In genomic region chr12:89950421-89950820, GRCh38 we compare ENCODE assay signal across 9 cellular contexts.
A peak's percentile ranks its signal among the peaks of the same experiment; 100 is the strongest.
DNase-seq lines count a peak whose midpoint lies in the region; ATAC-seq and TF ChIP-seq lines count a peak whose summit lies in the region.
"Had no signal": no experiment of that assay in that cellular context is flagged by ENCODE, and none has a peak within 500 bp of the region (broad histone marks: within the 10 kb centered on the region; RNA-seq: fewer than 3 reads in every experiment).

No MANE protein-coding gene starts in this region.

- no peaks in the 10 kb centered on the region; the same call in none of the 2 replicates for H3K27me3 Mint-ChIP-seq in HFFc6 (ENCODE audit: insufficient read depth)
- H3K27me3 Mint-ChIP-seq in naive thymus-derived CD8-positive, alpha-beta T cell = no peaks in the 10 kb centered on the region

- H3K27me3 ChIP-seq in Peyer's patch = no peaks in the 10 kb centered on the region
- H3K27me3 ChIP-seq in testis = no peaks in the 10 kb centered on the region

- H3K9me3 ChIP-seq in Peyer's patch (no peaks in the 10 kb centered on the region), testis (no peaks in the 10 kb centered on the region)

- POLR2A ChIA-PET in naive thymus-derived CD8-positive, alpha-beta T cell (lab: Charles Lee) = interaction anchor here (1.3 to 5.5 kb wide), 3 partner anchors 69 to 241 kb away, joined by 4 to 43 read pairs (median 14); partner anchors contain the start of gene ATP2B1

- H3K4me3 Mint-ChIP-seq in HFFc6 = no peak overlapping the region
- H3K4me3 Mint-ChIP-seq in naive thymus-derived CD8-positive, alpha-beta T cell = peak overlapping the region in 9 of 10 donors; percentile 13 to 80 (median 48)

- peaks cover 58% of the 10 kb centered on the region for H3K4me1 Mint-ChIP-seq in HFFc6 (ENCODE audit: low read depth)
- peaks cover 12 to 55% (median 46%) of the 10 kb centered on the region in 4 donors for H3K4me1 Mint-ChIP-seq in naive thymus-derived CD8-positive, alpha-beta T cell

- DNase-seq in HFFc6 (no peak), Peyer's patch (no peak), Right ventricle myocardium superior (no peak), anterior cingulate cortex (lab: John Stamatoyannopoulos, UW) (no peak), testis (no peak)
- peak in 2 of 10 donors; percentile 16 to 24 for DNase-seq in naive thymus-derived CD8-positive, alpha-beta T cell
- DNase-seq: NCI-H1694 treated with DMSO at 0.1 percent for 48 hours had no signal

- H3K4me1 ChIP-seq in Peyer's patch (peaks cover 0 to 35% (median 16%) of the 10 kb centered on the region in 4 donors), testis (peaks cover 8% of the 10 kb centered on the region)

- no peaks in the 10 kb centered on the region for H3K36me3 ChIP-seq in Peyer's patch
- no peaks in the 10 kb centered on the region for H3K36me3 ChIP-seq in testis (ENCODE audit: low read depth, missing control alignments)

- 27 to 35% methylated on average over 1 of the region's 1 CpG for WGBS in testis, 2 donors

- ATAC-seq in GM18519 (IDR thresholded peaks at IDR 0.05; ENCODE audit: low FRiP score, unreplicated experiment) (peak; percentile 36), Right ventricle myocardium superior (ENCODE audit: poor library complexity) (no peak), esophagus mucosa (no peak)
- peak; percentile 34 to 57 for ATAC-seq in naive thymus-derived CD8-positive, alpha-beta T cell

- intact Hi-C loops in Right ventricle myocardium superior (cut with DNase I) = loop anchor here (5.0 kb wide), 1 partner anchor 48 kb away; no protein-coding TSS in a partner anchor
- intact Hi-C loops in testis (cut with DNase I; ENCODE audit: low total_unique reads) = no loop called here

- H3K27ac Mint-ChIP-seq in HFFc6 = peak overlapping the region; percentile 94
- peak overlapping the region; percentile 77 to 96 (median 92) for H3K27ac Mint-ChIP-seq in naive thymus-derived CD8-positive, alpha-beta T cell

- H3K9me3 Mint-ChIP-seq in HFFc6 = no peaks in the 10 kb centered on the region
- H3K9me3 Mint-ChIP-seq in naive thymus-derived CD8-positive, alpha-beta T cell = peaks cover 0 to 1% (median 0%) of the 10 kb centered on the region in 9 donors

- TF ChIP-seq CTCF in HFFc6 (IDR thresholded peaks at IDR 0.05) (no peak), Peyer's patch (IDR thresholded peaks at IDR 0.05) (no peak), testis (IDR thresholded peaks at IDR 0.05) (no peak)

- H3K36me3 Mint-ChIP-seq in HFFc6 (ENCODE audit: low read depth) = no peaks in the 10 kb centered on the region
- no peaks in the 10 kb centered on the region for H3K36me3 Mint-ChIP-seq in naive thymus-derived CD8-positive, alpha-beta T cell

- TF ChIP-seq POLR2A in Peyer's patch (IDR thresholded peaks at IDR 0.05) (no peak), testis (IDR thresholded peaks at IDR 0.05) (no peak)

- H3K4me3 ChIP-seq in Peyer's patch (no peak overlapping the region), testis (no peak overlapping the region)

- H3K27ac ChIP-seq in Peyer's patch = peak overlapping the region; percentile 13 to 78 (median 44)
- no peak overlapping the region for H3K27ac ChIP-seq in testis

Comparison
In these comparisons a context has a peak if more than half of its experiments do, and no peak if none do; other contexts are left out.
1. ATAC-seq: peak in GM18519 (single experiment) and naive thymus-derived CD8-positive, alpha-beta T cell (2 of 2); none in Right ventricle myocardium superior (single experiment) and esophagus mucosa (single experiment).
2. H3K27ac ChIP-seq: peak in Peyer's patch (4 of 4); none in testis (0 of 2).